Comparison of ENCODE assay signal across 8 cellular contexts in the genomic region with DNA sequence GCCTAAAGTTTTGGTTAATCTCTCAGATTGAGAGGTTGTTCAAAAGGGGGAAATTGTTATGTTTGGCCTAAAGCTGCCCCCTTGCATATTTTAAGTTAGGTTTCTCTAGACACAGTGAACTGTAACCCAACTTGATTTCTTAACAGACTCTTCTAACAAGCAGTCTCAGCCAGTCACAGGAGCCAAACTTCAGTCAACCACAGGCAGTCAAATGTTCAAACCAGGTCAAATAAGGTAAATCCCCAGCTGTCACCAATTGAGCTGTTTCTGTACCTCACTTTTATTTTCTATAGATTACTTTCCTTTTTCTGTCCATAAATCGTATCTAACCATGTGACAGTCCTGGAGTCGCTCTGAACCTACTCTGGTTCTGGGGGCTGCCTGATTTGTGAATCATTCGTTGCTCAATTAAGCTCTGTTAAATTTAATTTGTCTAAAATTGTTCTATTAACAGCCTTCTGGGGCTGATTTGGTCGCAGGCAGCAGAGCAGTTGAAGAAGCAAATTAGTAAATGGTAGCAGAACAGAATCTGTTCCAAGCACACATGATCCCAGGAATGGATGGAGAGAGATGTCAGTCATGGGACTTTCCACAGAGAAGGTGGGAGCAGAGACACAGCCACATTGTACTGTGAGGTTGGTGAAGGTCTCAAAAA. TPM values are rescaled to one million over a fixed set of nuclear protein-coding genes. Genes with fewer than 3 reads are reported as not detected.
DNase-seq lines count a peak whose midpoint lies in the region; ATAC-seq, FAIRE-seq and TF ChIP-seq lines count a peak whose summit lies in the region.

No MANE protein-coding gene starts in this region.

- in situ Hi-C loops in GM12878 (cut with MboI): no loop called here

- H3K79me2 ChIP-seq in GM12878 (ENCODE audit: control insufficient read depth, insufficient read depth, low read length): no peaks in the 10 kb centered on the region

- no peak for TF ChIP-seq RAD21 in GM12878 (IDR thresholded peaks at IDR 0.05; ENCODE audit: insufficient read depth, low read depth, low read length)

- peak; percentile 84 for FAIRE-seq in GM12878 (lab: Jason Lieb, UNC)

- RAD21 ChIA-PET in GM12878 (lab: Charles Lee; ENCODE audit: unreplicated experiment): interaction anchor here (0.7 to 1.6 kb wide), 5 partner anchors 16 to 92 kb away, joined by 3 to 6 read pairs (median 3); a partner anchor contains a TSS

- H3K9ac ChIP-seq in GM12878 (ENCODE audit: control insufficient read depth, insufficient read depth, low read length): no peak overlapping the region

- H4K20me1 ChIP-seq in GM12878 (ENCODE audit: control insufficient read depth, insufficient read depth): no peaks in the 10 kb centered on the region

- ATAC-seq in GM18502 (IDR thresholded peaks at IDR 0.05; ENCODE audit: poor library complexity, unreplicated experiment) (peak; percentile 88), GM19463 (IDR thresholded peaks at IDR 0.05; ENCODE audit: unreplicated experiment) (peak; percentile 91), HG03159 (IDR thresholded peaks at IDR 0.05; ENCODE audit: unreplicated experiment) (peak; percentile 85), GM12878 (peak; percentile 97), left ventricle myocardium superior (no peak)

- DNase-seq in GM12878 (ENCODE audit: low read depth, low spot score) (peak; percentile 61), activated gamma-delta T cell treated with Interleukin-2 at 50 U/mL for 16 hours (no peak), NCI-H526 (lab: John Stamatoyannopoulos, UW) (no peak), DMS114 treated with DMSO at 0.1 percent for 48 hours (lab: John Stamatoyannopoulos, UW; ENCODE audit: unreplicated experiment) (no peak), left ventricle myocardium superior (no peak)

- H3K9me3 ChIP-seq in GM12878 (replicated peaks; ENCODE audit: control insufficient read depth, insufficient read depth, low read length): no peaks in the 10 kb centered on the region

- peaks cover 9% of the 10 kb centered on the region; the same call in 1 of the 2 replicates for H3K4me1 ChIP-seq in GM12878 (ENCODE audit: control insufficient read depth, insufficient read depth, low read length)

- POLR2A ChIA-PET in GM12878 (lab: Charles Lee): interaction anchor here (0.6 to 2.0 kb wide), 2 partner anchors 17 to 612 kb away, joined by 10 to 11 read pairs; a partner anchor contains a TSS

- TF ChIP-seq EP300 in GM12878 (IDR thresholded peaks at IDR 0.05; ENCODE audit: borderline replicate concordance in 1 of 2, control insufficient read depth in 1 of 2, low read depth in 2 of 2, low read length in 2 of 2): no peak

- 0 out of 2 replicates have a peak overlapping the region, but pooled peaks have one; percentile 38 for H3K4me2 ChIP-seq in GM12878 (ENCODE audit: control insufficient read depth, insufficient read depth)

- CTCF ChIA-PET in GM12878 (lab: Yijun Ruan, JAX): interaction anchor here (0.8 to 2.8 kb wide), 5 partner anchors 13 to 268 kb away, joined by 3 to 18 read pairs (median 3); a partner anchor contains a TSS

- H3K27me3 ChIP-seq in GM12878 (replicated peaks in 1 of 2; ENCODE audit: control insufficient read depth in 2 of 2, insufficient read depth in 2 of 2, low read length in 1 of 2): no peaks in the 10 kb centered on the region

- H3K4me3 ChIP-seq in GM12878: no peak overlapping the region

- intact Hi-C loops in GM12878 (cut with micrococcal nuclease; ENCODE audit: unreplicated experiment) (no loop called here), left ventricle myocardium superior (cut with micrococcal nuclease) (no loop called here)

- H3K27ac ChIP-seq in GM12878 (ENCODE audit: control insufficient read depth, insufficient read depth): peak overlapping the region; percentile 20; the same call in 1 of the 2 replicates

- SMC1A ChIA-PET in GM12878 (lab: Charles Lee; ENCODE audit: uncharacterized antibody, unreplicated experiment): interaction anchor here (0.8 to 1.6 kb wide), 8 partner anchors 11 to 113 kb away, joined by 3 to 12 read pairs (median 3); a partner anchor contains a TSS

- H2AFZ ChIP-seq in GM12878 (ENCODE audit: control insufficient read depth, low read depth, low read length): peak overlapping the region; percentile 24

- BruUV-seq in GM12878 (replicated peaks; lab: Mats Ljungman, UMichigan): no TSS peak

- TF ChIP-seq POLR2A in GM12878 (IDR thresholded peaks at IDR 0.05; ENCODE audit: low read depth, low read length): no peak

- WGBS in GM12878 (ENCODE audit: insufficient coverage, insufficient replicate concordance, low lambda C conversion rate, missing lambda C conversion rate): 2% methylated on average over 4 of the region's 4 CpGs

- TF ChIP-seq CTCF in GM12878 (IDR thresholded peaks at IDR 0.05 in 2 of 3, conservative IDR thresholded peaks at IDR 0.05 in 1 of 3; ENCODE audit: control insufficient read depth in 2 of 3, extremely low read depth in 1 of 3, insufficient read depth in 1 of 3, low read depth in 3 of 3, low read length in 3 of 3): no peak

- no peaks in the 10 kb centered on the region for H3K36me3 ChIP-seq in GM12878 (ENCODE audit: control insufficient read depth in 2 of 2, insufficient read depth in 2 of 2, low read length in 1 of 2)

TF ChIP-seq in GM12878, 131 proteins besides CTCF, POLR2A, EP300 and RAD21 (continues in another document):
- TF ChIP-seq CREB1 (IDR thresholded peaks at IDR 0.05; ENCODE audit: low read depth) (no peak), POLR2AphosphoS5 (IDR thresholded peaks at IDR 0.05; ENCODE audit: low read length) (no peak), TARDBP (IDR thresholded peaks at IDR 0.05; ENCODE audit: borderline replicate concordance) (no peak), KAT2A (conservative IDR thresholded peaks at IDR 0.05; ENCODE audit: control insufficient read depth, low read depth, low read length) (no peak), ZNF274 (IDR thresholded peaks at IDR 0.05; ENCODE audit: insufficient read depth, insufficient read length) (no peak), SPI1 (IDR thresholded peaks at IDR 0.05; ENCODE audit: borderline replicate concordance, insufficient read depth, low read depth, low read length) (no peak), HDGF (IDR thresholded peaks at IDR 0.05) (no peak)
- TF ChIP-seq, protein P1, sequence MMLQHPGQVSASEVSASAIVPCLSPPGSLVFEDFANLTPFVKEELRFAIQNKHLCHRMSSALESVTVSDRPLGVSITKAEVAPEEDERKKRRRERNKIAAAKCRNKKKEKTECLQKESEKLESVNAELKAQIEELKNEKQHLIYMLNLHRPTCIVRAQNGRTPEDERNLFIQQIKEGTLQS (IDR thresholded peaks at IDR 0.05; ENCODE audit: borderline replicate concordance, extremely low read depth, low read depth, low read length): no peak
- TF ChIP-seq, protein P2, sequence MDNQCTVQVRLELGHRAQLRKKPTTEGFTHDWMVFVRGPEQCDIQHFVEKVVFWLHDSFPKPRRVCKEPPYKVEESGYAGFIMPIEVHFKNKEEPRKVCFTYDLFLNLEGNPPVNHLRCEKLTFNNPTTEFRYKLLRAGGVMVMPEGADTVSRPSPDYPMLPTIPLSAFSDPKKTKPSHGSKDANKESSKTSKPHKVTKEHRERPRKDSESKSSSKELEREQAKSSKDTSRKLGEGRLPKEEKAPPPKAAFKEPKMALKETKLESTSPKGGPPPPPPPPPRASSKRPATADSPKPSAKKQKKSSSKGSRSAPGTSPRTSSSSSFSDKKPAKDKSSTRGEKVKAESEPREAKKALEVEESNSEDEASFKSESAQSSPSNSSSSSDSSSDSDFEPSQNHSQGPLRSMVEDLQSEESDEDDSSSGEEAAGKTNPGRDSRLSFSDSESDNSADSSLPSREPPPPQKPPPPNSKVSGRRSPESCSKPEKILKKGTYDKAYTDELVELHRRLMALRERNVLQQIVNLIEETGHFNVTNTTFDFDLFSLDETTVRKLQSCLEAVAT (IDR thresholded peaks at IDR 0.05): no peak
- TF ChIP-seq, protein P3, sequence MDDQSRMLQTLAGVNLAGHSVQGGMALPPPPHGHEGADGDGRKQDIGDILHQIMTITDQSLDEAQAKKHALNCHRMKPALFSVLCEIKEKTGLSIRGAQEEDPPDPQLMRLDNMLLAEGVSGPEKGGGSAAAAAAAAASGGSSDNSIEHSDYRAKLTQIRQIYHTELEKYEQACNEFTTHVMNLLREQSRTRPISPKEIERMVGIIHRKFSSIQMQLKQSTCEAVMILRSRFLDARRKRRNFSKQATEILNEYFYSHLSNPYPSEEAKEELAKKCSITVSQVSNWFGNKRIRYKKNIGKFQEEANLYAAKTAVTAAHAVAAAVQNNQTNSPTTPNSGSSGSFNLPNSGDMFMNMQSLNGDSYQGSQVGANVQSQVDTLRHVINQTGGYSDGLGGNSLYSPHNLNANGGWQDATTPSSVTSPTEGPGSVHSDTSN (IDR thresholded peaks at IDR 0.05; ENCODE audit: insufficient replicate concordance, low read depth, low read length): peak; percentile 37

RNA-seq across cellular contexts. Expression of a gene that starts 16.4 kb away (rescaled TPM):
- 8.7 and 12.0 TPM in 2 replicates for total RNA-seq in GM12878 (2013; cell fraction: nucleolus; rRNA removed)
- total RNA-seq in GM12878 (2014; rRNA removed) (27.3 and 35.4 TPM in 2 replicates), GM12878 (2014; rRNA removed; fragmentation: Illumina TruSeq; extraction: Trizol) (45.0 and 45.6 TPM in 2 replicates), GM12878 (2021) (32.7 and 36.5 TPM in 2 replicates), left ventricle myocardium superior (117 TPM)
- 21.9 TPM for polyA plus RNA-seq in GM12878 (2011; ENCODE audit: low read depth)
- polyA plus RNA-seq in GM12878 (2011; rRNA removed) (41.5 and 75.1 TPM in 2 replicates), GM12878 (2014; fragmentation: Illumina TruSeq; extraction: Trizol) (37.2 and 45.5 TPM in 2 replicates), GM12878 (2014; fragmentation: Nextera tagmentation; extraction: Ambion mirVana) (10 to 100 TPM; 38.5 to 61.2 TPM), GM12878 (2014; rRNA removed) (33.7 and 41.6 TPM in 2 replicates), GM12878 (2016; fragmentation: Nextera tagmentation; extraction: Ambion mirVana) (10 to 100 TPM; 84.0 to 86.0 TPM)
- polyA plus RNA-seq in GM12878 (2011; cell fraction: cytosol; rRNA removed): 14.5 and 15.2 TPM in 2 replicates
- 12.0 and 13.0 TPM in 2 replicates for polyA plus RNA-seq in GM12878 (2011; cell fraction: nucleus; rRNA removed)
- 34.0 and 34.9 TPM in 2 replicates for polyA plus RNA-seq in GM12878 (2012)
- 8.4 and 11.3 TPM in 2 replicates for polyA minus RNA-seq in GM12878 (2011; rRNA and poly(A)+ RNA removed)
- 3.1 and 6.0 TPM in 2 replicates for polyA minus RNA-seq in GM12878 (2011; cell fraction: cytosol; rRNA and poly(A)+ RNA removed)
- polyA minus RNA-seq in GM12878 (2011; cell fraction: nucleus; rRNA and poly(A)+ RNA removed): 3.4 and 4.3 TPM in 2 replicates
